ENCODE assay signal across 20 cellular contexts in the genomic region with DNA sequence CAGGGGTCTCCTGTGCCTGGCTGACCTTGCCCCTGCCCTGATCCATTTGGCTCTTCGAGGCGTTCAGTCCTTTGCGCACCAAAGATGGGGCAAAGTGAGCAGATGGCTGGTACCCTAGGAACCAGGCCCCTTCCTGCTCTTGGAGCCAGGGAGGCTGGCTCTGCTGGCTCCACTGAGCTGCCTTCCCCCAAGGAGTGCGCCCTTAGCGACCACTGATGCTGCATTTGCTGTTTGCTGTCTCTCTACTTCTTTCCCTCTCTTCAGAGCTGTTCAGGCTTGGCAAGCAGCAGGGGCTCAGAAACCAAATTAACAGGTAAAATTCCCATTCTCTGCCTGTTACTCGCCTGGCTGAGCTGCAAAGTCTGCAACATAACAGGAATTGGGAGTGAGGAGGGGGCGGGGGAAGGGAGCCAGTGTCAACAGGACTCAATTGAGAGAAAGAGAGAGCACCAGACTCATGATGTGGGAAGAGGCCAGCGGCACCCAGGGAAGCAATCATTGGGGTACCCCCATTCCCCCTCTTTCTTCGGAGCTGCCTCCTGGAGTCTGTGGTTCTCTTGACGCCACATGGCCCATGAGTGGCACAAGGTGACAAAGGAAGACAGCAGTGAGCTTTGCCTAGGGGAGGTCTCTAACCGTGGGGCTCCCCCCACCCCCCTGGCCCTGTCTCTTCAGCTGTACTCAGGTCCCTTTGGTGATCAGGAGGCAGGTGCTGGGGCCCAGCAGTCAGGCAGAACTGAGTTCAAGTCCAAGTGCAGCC.
"Had no signal": no experiment of that assay in that cellular context is flagged by ENCODE, and none has a peak within 500 bp of the region (broad histone marks: within the 10 kb centered on the region; RNA-seq: fewer than 3 reads in every experiment).

No MANE protein-coding gene starts in this region.

- DNase-seq: activated B cell treated with CpG ODN at 0.5 μM for 24 hours; activated CD4-positive, alpha-beta T cell treated with anti-CD3 and anti-CD28 coated beads for 48 hours; activated CD8-positive, alpha-beta T cell treated with anti-CD3 and anti-CD28 coated beads for 36 hours; activated gamma-delta T cell; activated T-cell treated with anti-CD3 and anti-CD28 coated beads, Interleukin-2, amount 50 U/mL, for 48 hours; central memory CD4-positive, alpha-beta T cell; esophagus squamous epithelium; hippocampal formation; lower lobe of right lung; midbrain; occipital lobe; right lobe of liver; stimulated activated CD4-positive, alpha-beta T cell treated with anti-CD3 and anti-CD28 coated beads, Interleukin-4, amount 100 ng/mL, for 4 hours; trophoblast cell had no signal

- H3K27ac Mint-ChIP-seq: activated B cell treated with CpG ODN at 0.5 μM for 24 hours; activated CD8-positive, alpha-beta T cell treated with anti-CD3 and anti-CD28 coated beads for 36 hours; activated naive CD4-positive, alpha-beta T cell treated with anti-CD3 and anti-CD28 coated beads, Interleukin-2, amount 50 U/mL, for 72 hours; stimulated activated naive CD8-positive, alpha-beta T cell treated with anti-CD3 and anti-CD28 coated beads, Interleukin-15, Interleukin-2, amounts not matched to agents 100 ng/mL and 50 ng/mL, for 24 hours had no signal

- H3K9me3 ChIP-seq: prostate gland, right lobe of liver, suprapubic skin had no signal

- H3K27me3 Mint-ChIP-seq: activated B cell treated with CpG ODN at 0.5 μM for 24 hours had no signal

- H3K4me1 Mint-ChIP-seq: activated B cell treated with CpG ODN at 0.5 μM for 24 hours had no signal

- H3K4me3 Mint-ChIP-seq: activated B cell treated with CpG ODN at 0.5 μM for 24 hours; activated CD8-positive, alpha-beta T cell treated with anti-CD3 and anti-CD28 coated beads for 36 hours; stimulated activated naive CD8-positive, alpha-beta T cell treated with anti-CD3 and anti-CD28 coated beads, Interleukin-15, Interleukin-2, amounts not matched to agents 100 ng/mL and 50 ng/mL, for 24 hours had no signal

- H3K4me1 ChIP-seq: esophagus squamous epithelium, lower lobe of right lung, prostate gland, right lobe of liver, suprapubic skin had no signal

- ATAC-seq: activated CD8-positive, alpha-beta T cell treated with anti-CD3 and anti-CD28 coated beads for 36 hours; activated naive CD4-positive, alpha-beta T cell treated with anti-CD3 and anti-CD28 coated beads, Interleukin-2, amount 50 U/mL, for 72 hours; lower lobe of right lung; right lobe of liver had no signal

- H3K4me3 ChIP-seq: coronary artery, esophagus squamous epithelium, lower lobe of right lung, prostate gland, right lobe of liver, smooth muscle cell, suprapubic skin had no signal

- H3K36me3 ChIP-seq: esophagus squamous epithelium, lower lobe of right lung, prostate gland, right lobe of liver, suprapubic skin had no signal

- H3K27ac ChIP-seq: coronary artery, esophagus squamous epithelium, lower lobe of right lung, prostate gland, right lobe of liver, suprapubic skin had no signal

- H3K27me3 ChIP-seq: esophagus squamous epithelium, right lobe of liver, suprapubic skin had no signal
